9 cellular contexts compared by ENCODE assay signal in genomic region chrX:53442322-53442631, GRCh38. TPM values are rescaled to one million over a fixed set of nuclear protein-coding genes. Genes with fewer than 3 reads are reported as not detected.
DNase-seq lines count a peak whose midpoint lies in the region; ATAC-seq and TF ChIP-seq lines count a peak whose summit lies in the region.
"Had no signal": no experiment of that assay in that cellular context is flagged by ENCODE, and none has a peak within 500 bp of the region (broad histone marks: within the 10 kb centered on the region; RNA-seq: fewer than 3 reads in every experiment).

No MANE protein-coding gene starts in this region.

- H3K4me1 Mint-ChIP-seq in activated CD8-positive, alpha-beta T cell treated with anti-CD3 and anti-CD28 coated beads, Interleukin-2, amount 10 ng/mL, durations not matched to agents 7 days and 5 days (ENCODE audit: low read depth): peaks cover 35% of the 10 kb centered on the region
- H3K4me1 Mint-ChIP-seq in nephron: peaks cover 6% of the 10 kb centered on the region

- peak overlapping the region; percentile 75 for H3K27ac Mint-ChIP-seq in activated CD8-positive, alpha-beta T cell treated with anti-CD3 and anti-CD28 coated beads, Interleukin-2, amount 10 ng/mL, durations not matched to agents 7 days and 5 days
- no peak overlapping the region for H3K27ac Mint-ChIP-seq in nephron

- H2AFZ ChIP-seq in KMS-11 (ENCODE audit: low read depth): peak overlapping the region; percentile 86

- no peak for ATAC-seq in activated CD8-positive, alpha-beta T cell treated with anti-CD3 and anti-CD28 coated beads, Interleukin-2, amount 10 ng/mL, durations not matched to agents 7 days and 5 days
- no peak for ATAC-seq in GM19324 (IDR thresholded peaks at IDR 0.05; ENCODE audit: low FRiP score, unreplicated experiment)

- no peaks in the 10 kb centered on the region for H3K36me3 Mint-ChIP-seq in activated CD8-positive, alpha-beta T cell treated with anti-CD3 and anti-CD28 coated beads, Interleukin-2, amount 10 ng/mL, durations not matched to agents 7 days and 5 days (ENCODE audit: low read depth)
- no peaks in the 10 kb centered on the region for H3K36me3 Mint-ChIP-seq in nephron (ENCODE audit: low read depth)

- no peaks in the 10 kb centered on the region for H4K20me1 ChIP-seq in KMS-11 (ENCODE audit: insufficient read depth)

- H3K4me2 ChIP-seq in KMS-11: peak overlapping the region; percentile 73

- peak overlapping the region; percentile 79 for H3K4me3 Mint-ChIP-seq in activated CD8-positive, alpha-beta T cell treated with anti-CD3 and anti-CD28 coated beads, Interleukin-2, amount 10 ng/mL, durations not matched to agents 7 days and 5 days
- peak overlapping the region in 2 of 3 experiments; percentile 77 to 80 for H3K4me3 Mint-ChIP-seq in nephron

- CTCF ChIA-PET in activated CD8-positive, alpha-beta T cell treated with anti-CD3 and anti-CD28 coated beads, Interleukin-2, amount 10 ng/mL, durations not matched to agents 7 days and 5 days (lab: Charles Lee): no interaction called here

- H3K27me3 ChIP-seq in KMS-11 (ENCODE audit: insufficient read depth, low read depth): no peaks in the 10 kb centered on the region

- peaks cover 2% of the 10 kb centered on the region for H3K27me3 Mint-ChIP-seq in activated CD8-positive, alpha-beta T cell treated with anti-CD3 and anti-CD28 coated beads, Interleukin-2, amount 10 ng/mL, durations not matched to agents 7 days and 5 days (ENCODE audit: low read depth)
- peaks cover 9% of the 10 kb centered on the region for H3K27me3 Mint-ChIP-seq in nephron (ENCODE audit: low read depth)

- H3K36me3 ChIP-seq in KMS-11 (ENCODE audit: insufficient read depth): no peaks in the 10 kb centered on the region

- no peak overlapping the region for H3K4me3 ChIP-seq in KMS-11 (IDR thresholded peaks at IDR 0.05; ENCODE audit: insufficient read depth, low read depth, low read length)

- H3K79me2 ChIP-seq in KMS-11 (ENCODE audit: insufficient read depth, low read depth): no peaks in the 10 kb centered on the region

- no peak overlapping the region for H3K27ac ChIP-seq in KMS-11
- H3K27ac ChIP-seq: epithelial cell of prostate had no signal

- POLR2A ChIA-PET in activated CD8-positive, alpha-beta T cell treated with anti-CD3 and anti-CD28 coated beads, Interleukin-2, amount 10 ng/mL, durations not matched to agents 7 days and 5 days (lab: Charles Lee): interaction anchor here (0.6 kb wide), 1 partner anchor 20 kb away, joined by 3 read pairs; the partner anchor contains the start of genes RIBC1 and SMC1A

- peak; percentile 63 for DNase-seq in CMK (ENCODE audit: low read depth)
- no peak for DNase-seq in activated CD8-positive, alpha-beta T cell treated with anti-CD3 and anti-CD28 coated beads, Interleukin-2, amount 10 ng/mL, durations not matched to agents 7 days and 5 days
- no peak for DNase-seq in inferior parietal cortex (ENCODE audit: extremely low spot score)
- DNase-seq in retina: no peak
- DNase-seq in mesenteric fat pad (ENCODE audit: low spot score): no peak

- TF ChIP-seq CTCF in KMS-11 (conservative IDR thresholded peaks at IDR 0.05; ENCODE audit: low read depth, low read length) (no peak), nephron (IDR thresholded peaks at IDR 0.05; ENCODE audit: unreplicated experiment in 3 of 3) (no peak)

- peaks cover 1% of the 10 kb centered on the region for H3K4me1 ChIP-seq in KMS-11 (ENCODE audit: low read depth, poor library complexity, severe bottlenecking)

- H3K9ac ChIP-seq in KMS-11: no peak overlapping the region

- H3K9me3 Mint-ChIP-seq in activated CD8-positive, alpha-beta T cell treated with anti-CD3 and anti-CD28 coated beads, Interleukin-2, amount 10 ng/mL, durations not matched to agents 7 days and 5 days (ENCODE audit: insufficient read depth): no peaks in the 10 kb centered on the region
- H3K9me3 Mint-ChIP-seq in nephron: peaks cover 8% of the 10 kb centered on the region

RNA-seq across cellular contexts. Expression of gene HSD17B10, which starts 8.1 kb away (rescaled TPM):
- total RNA-seq in activated CD8-positive, alpha-beta T cell treated with anti-CD3 and anti-CD28 coated beads, Interleukin-2, amount 10 ng/mL, durations not matched to agents 7 days and 5 days: 100 to 1,000 TPM; 106 to 113 TPM
- 77.7 TPM for total RNA-seq in mesenteric fat pad

RNA-seq across cellular contexts. Expression of gene RIBC1, which starts 19.6 kb away (rescaled TPM):
- total RNA-seq in activated CD8-positive, alpha-beta T cell treated with anti-CD3 and anti-CD28 coated beads, Interleukin-2, amount 10 ng/mL, durations not matched to agents 7 days and 5 days: 1 to 10 TPM in 1 of 2 experiments, under 1 TPM in 1; 0.91 to 1.1 TPM
- 0.22 TPM for total RNA-seq in mesenteric fat pad

RNA-seq across cellular contexts. Expression of gene SMC1A, which starts 19.8 kb away (rescaled TPM):
- total RNA-seq in activated CD8-positive, alpha-beta T cell treated with anti-CD3 and anti-CD28 coated beads, Interleukin-2, amount 10 ng/mL, durations not matched to agents 7 days and 5 days: 100 to 1,000 TPM; 151 to 155 TPM
- 50.6 TPM for total RNA-seq in mesenteric fat pad
